17 cellular contexts compared by ENCODE assay signal in the genomic region with DNA sequence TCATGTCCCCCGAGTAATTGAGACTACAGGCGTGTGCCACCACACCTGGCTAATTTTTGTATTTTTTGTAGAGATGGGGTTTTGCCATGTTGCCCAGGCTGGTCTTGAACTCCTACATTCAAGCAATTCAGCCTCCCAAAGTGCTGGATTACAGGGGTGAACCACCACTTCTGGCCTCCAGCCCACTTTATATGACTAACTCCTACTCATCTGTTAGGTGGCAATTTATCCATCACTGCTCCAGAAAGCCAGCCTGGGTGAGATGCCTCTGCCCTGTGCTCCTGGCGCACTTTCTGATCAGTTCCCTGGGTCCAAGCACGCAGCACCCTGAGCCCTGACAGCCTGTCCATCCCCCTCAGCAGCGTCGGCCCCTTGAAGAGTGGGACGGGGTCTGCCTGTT. TPM values are rescaled to one million over a fixed set of nuclear protein-coding genes. Genes with fewer than 3 reads are reported as not detected.
"Had no signal": no experiment of that assay in that cellular context is flagged by ENCODE, and none has a peak within 500 bp of the region (broad histone marks: within the 10 kb centered on the region; RNA-seq: fewer than 3 reads in every experiment).

No MANE protein-coding gene starts in this region.

- H3K9me3 ChIP-seq: body of pancreas, esophagus squamous epithelium, thoracic aorta had no signal

- H3K9me3 Mint-ChIP-seq: activated B cell treated with CpG ODN at 0.5 μM for 24 hours; activated CD4-positive, alpha-beta T cell treated with anti-CD3 and anti-CD28 coated beads, Interleukin-2, amount 10 ng/mL, durations not matched to agents 24 days and 14 days; activated naive CD4-positive, alpha-beta T cell treated with anti-CD3 and anti-CD28 coated beads, Interleukin-2, amount 50 U/mL, for 24 hours; activated T-helper 2 cell treated with anti-CD3 and anti-CD28 coated beads, Interferon-gamma antibody, Interleukin-2, Interleukin-4, amounts not matched to agents 10 μg/mL and 5 μg/mL and 100 μg/mL, durations not matched to agents 14 hours and 24 hours and 36 hours; nephron progenitor cell; stimulated activated naive CD8-positive, alpha-beta T cell treated with anti-CD3 and anti-CD28 coated beads, Interleukin-15, amount 100 ng/mL, for 72 hours had no signal

- H3K36me3 ChIP-seq: esophagus squamous epithelium, thoracic aorta had no signal

- H3K36me3 Mint-ChIP-seq: activated naive CD4-positive, alpha-beta T cell treated with anti-CD3 and anti-CD28 coated beads, Interleukin-2, amount 50 U/mL, for 24 hours had no signal

- H3K27me3 ChIP-seq: body of pancreas, esophagus squamous epithelium had no signal

- H3K4me3 Mint-ChIP-seq: activated B cell treated with CpG ODN at 0.5 μM for 24 hours; activated CD4-positive, alpha-beta T cell treated with anti-CD3 and anti-CD28 coated beads, Interleukin-2, amount 10 ng/mL, durations not matched to agents 24 days and 14 days; activated naive CD4-positive, alpha-beta T cell treated with anti-CD3 and anti-CD28 coated beads, Interleukin-2, amount 50 U/mL, for 24 hours; nephron progenitor cell; stimulated activated naive CD8-positive, alpha-beta T cell treated with anti-CD3 and anti-CD28 coated beads, Interleukin-15, amount 100 ng/mL, for 72 hours had no signal

- ATAC-seq: body of pancreas; stimulated activated naive CD8-positive, alpha-beta T cell treated with anti-CD3 and anti-CD28 coated beads, Interleukin-15, amount 100 ng/mL, for 72 hours had no signal

- DNase-seq: activated B cell treated with CpG ODN at 0.5 μM for 24 hours; activated CD4-positive, alpha-beta T cell treated with anti-CD3 and anti-CD28 coated beads, Interleukin-2, amount 10 ng/mL, durations not matched to agents 24 days and 14 days; amniotic stem cell; body of pancreas; esophagus squamous epithelium; foreskin melanocyte; left ventricle myocardium superior; mesendoderm; nephron progenitor cell; stimulated activated CD4-positive, alpha-beta T cell treated with anti-CD3 and anti-CD28 coated beads, Interleukin-4, amount 100 ng/mL, for 4 hours; stimulated activated naive CD8-positive, alpha-beta T cell treated with anti-CD3 and anti-CD28 coated beads, Interleukin-15, amount 100 ng/mL, for 72 hours had no signal

- H3K27ac ChIP-seq: body of pancreas, esophagus squamous epithelium had no signal

- H3K4me1 Mint-ChIP-seq: activated B cell treated with CpG ODN at 0.5 μM for 24 hours; activated CD4-positive, alpha-beta T cell treated with anti-CD3 and anti-CD28 coated beads, Interleukin-2, amount 10 ng/mL, durations not matched to agents 24 days and 14 days; activated naive CD4-positive, alpha-beta T cell treated with anti-CD3 and anti-CD28 coated beads, Interleukin-2, amount 50 U/mL, for 24 hours; stimulated activated naive CD8-positive, alpha-beta T cell treated with anti-CD3 and anti-CD28 coated beads, Interleukin-15, amount 100 ng/mL, for 72 hours had no signal

- H3K27ac Mint-ChIP-seq: activated B cell treated with CpG ODN at 0.5 μM for 24 hours; activated CD4-positive, alpha-beta T cell treated with anti-CD3 and anti-CD28 coated beads, Interleukin-2, amount 10 ng/mL, durations not matched to agents 24 days and 14 days; activated naive CD4-positive, alpha-beta T cell treated with anti-CD3 and anti-CD28 coated beads, Interleukin-2, amount 50 U/mL, for 24 hours; activated T-helper 2 cell treated with anti-CD3 and anti-CD28 coated beads, Interferon-gamma antibody, Interleukin-2, Interleukin-4, amounts not matched to agents 10 μg/mL and 5 μg/mL and 100 μg/mL, durations not matched to agents 14 hours and 24 hours and 36 hours; nephron progenitor cell had no signal

- H3K4me3 ChIP-seq: body of pancreas, esophagus squamous epithelium had no signal

- H3K27me3 Mint-ChIP-seq: activated B cell treated with CpG ODN at 0.5 μM for 24 hours; activated naive CD4-positive, alpha-beta T cell treated with anti-CD3 and anti-CD28 coated beads, Interleukin-2, amount 50 U/mL, for 24 hours; stimulated activated naive CD8-positive, alpha-beta T cell treated with anti-CD3 and anti-CD28 coated beads, Interleukin-15, amount 100 ng/mL, for 72 hours had no signal

- H3K4me1 ChIP-seq: body of pancreas, esophagus squamous epithelium had no signal

RNA-seq across cellular contexts. Expression of a gene that starts 59.5 kb away (rescaled TPM):
- total RNA-seq: activated B cell treated with CpG ODN at 0.5 μM for 24 hours; activated CD4-positive, alpha-beta T cell treated with anti-CD3 and anti-CD28 coated beads, Interleukin-2, amount 10 ng/mL, durations not matched to agents 24 days and 14 days; activated T-helper 2 cell treated with anti-CD3 and anti-CD28 coated beads, Interferon-gamma antibody, Interleukin-2, Interleukin-4, amounts not matched to agents 10 μg/mL and 5 μg/mL and 100 μg/mL, durations not matched to agents 14 hours and 24 hours and 36 hours; dermis microvascular lymphatic vessel endothelial cell; osteocyte; T-helper 1 cell treated with Interleukin-12 subunit alpha and Interleukin-12 subunit beta and Interleukin-4 antibody, amounts not matched to agents 30 ng/mL and 1 ng/mL, for 36 hours had no signal
